ENCODE assay signal across 28 cellular contexts in genomic region chr18:79600141-79600540, GRCh38.
A peak's percentile ranks its signal among the peaks of the same experiment; 100 is the strongest.
DNase-seq lines count a peak whose midpoint lies in the region; ATAC-seq, FAIRE-seq and TF ChIP-seq lines count a peak whose summit lies in the region.
"Had no signal": no experiment of that assay in that cellular context is flagged by ENCODE, and none has a peak within 500 bp of the region (broad histone marks: within the 10 kb centered on the region; RNA-seq: fewer than 3 reads in every experiment).

No MANE protein-coding gene starts in this region.

- H3K4me3 ChIP-seq in K562 = no peak overlapping the region
- no peak overlapping the region for H3K4me3 ChIP-seq in lower lobe of right lung
- no peak overlapping the region for H3K4me3 ChIP-seq in smooth muscle cell
- H3K4me3 ChIP-seq in HAP-1 = no peak overlapping the region
- H3K4me3 ChIP-seq: GM23248, lung, neural progenitor cell had no signal

- H3F3A ChIP-seq in smooth muscle cell (ENCODE audit: low read depth) = no peaks in the 10 kb centered on the region

- H3K79me2 ChIP-seq in K562 (ENCODE audit: control insufficient read depth, insufficient read depth, low read length) = no peaks in the 10 kb centered on the region
- H3K79me2 ChIP-seq in smooth muscle cell (ENCODE audit: low read depth) = no peaks in the 10 kb centered on the region

- H3K27me3 ChIP-seq in K562 (ENCODE audit: control insufficient read depth in 2 of 2, insufficient read depth in 2 of 2, low read length in 2 of 2) (peaks cover 13 to 29% of the 10 kb centered on the region in 2 experiments), lower lobe of right lung (ENCODE audit: low read depth) (peaks cover 18% of the 10 kb centered on the region), smooth muscle cell (ENCODE audit: low read depth) (no peaks in the 10 kb centered on the region), HAP-1 (ENCODE audit: low read depth) (peaks cover 3% of the 10 kb centered on the region; the same call in 1 of the 2 replicates)
- H3K27me3 ChIP-seq: neural progenitor cell had no signal

- no peaks in the 10 kb centered on the region for H3K9me3 ChIP-seq in K562 (replicated peaks; ENCODE audit: control insufficient read depth, insufficient read depth, low read depth, low read length)
- no peaks in the 10 kb centered on the region for H3K9me3 ChIP-seq in lower lobe of right lung
- H3K9me3 ChIP-seq in smooth muscle cell (replicated peaks; ENCODE audit: low read depth) = no peaks in the 10 kb centered on the region
- H3K9me3 ChIP-seq in HAP-1 = no peaks in the 10 kb centered on the region

- no peak for FAIRE-seq in K562 (lab: Jason Lieb, UNC)
- FAIRE-seq: colon had no signal

- no peak for ATAC-seq in K562
- no peak for ATAC-seq in lower lobe of right lung
- ATAC-seq: activated CD4-positive, alpha-beta T cell treated with anti-CD3 and anti-CD28 coated beads for 36 hours; activated CD8-positive, alpha-beta T cell treated with anti-CD3 and anti-CD28 coated beads, Interleukin-2, amount 10 ng/mL, durations not matched to agents 7 days and 5 days; activated naive CD4-positive, alpha-beta T cell treated with anti-CD3 and anti-CD28 coated beads, Interleukin-2, amount 50 U/mL, for 72 hours; right cardiac atrium had no signal

- H3K4me1 ChIP-seq in K562 (replicated peaks in 1 of 2; ENCODE audit: control insufficient read depth in 2 of 2, insufficient read depth in 2 of 2, low read length in 2 of 2) (peaks cover 7 to 55% of the 10 kb centered on the region in 2 experiments; a peak in 4 of 5 replicates), lower lobe of right lung (no peaks in the 10 kb centered on the region), smooth muscle cell (ENCODE audit: low read depth) (peaks cover 14% of the 10 kb centered on the region), HAP-1 (no peaks in the 10 kb centered on the region)

- POLR2A ChIA-PET in K562 (lab: Yijun Ruan, JAX) = no interaction called here

- in situ Hi-C loops in K562 (cut with MboI) = no loop called here
- in situ Hi-C loops in HAP-1 (cut with MboI; ENCODE audit: low sequenced_read_pairs) = no loop called here

- no peak for TF ChIP-seq POLR2A in K562 (conservative IDR thresholded peaks at IDR 0.05)

- DNase-seq in activated effector memory CD4-positive, alpha-beta T cell treated with anti-CD3 and anti-CD28 coated beads, Interleukin-2, amount 50 U/mL, for 16 hours = peak; percentile 46
- DNase-seq in activated effector memory CD4-positive, alpha-beta T cell treated with Interleukin-2 at 50 U/mL for 16 hours = no peak
- no peak for DNase-seq in K562 (ENCODE audit: extremely low read depth in 1 of 4, low spot score in 3 of 4)
- DNase-seq in lower lobe of right lung = peak; percentile 37
- DNase-seq in smooth muscle cell (lab: John Stamatoyannopoulos, UW; ENCODE audit: unreplicated experiment) = no peak
- DNase-seq in HAP-1 (ENCODE audit: low spot score in 2 of 2) = no peak
- DNase-seq in DMS 273 (lab: John Stamatoyannopoulos, UW; ENCODE audit: unreplicated experiment) = no peak
- no peak for DNase-seq in activated CD4-positive, alpha-beta T cell treated with anti-CD3 and anti-CD28 coated beads, Interleukin-2, amount 50 U/mL, for 1 hour
- DNase-seq: activated CD4-positive, alpha-beta T cell treated with anti-CD3 and anti-CD28 coated beads for 36 hours; activated CD8-positive, alpha-beta T cell treated with anti-CD3 and anti-CD28 coated beads, Interleukin-2, amount 10 ng/mL, durations not matched to agents 7 days and 5 days; CD4-positive, CD25-positive, alpha-beta regulatory T cell; DND-41; effector CD4-positive, alpha-beta T cell; MV-4-11; NCI-H146; NCI-H345; NCI-H69; SHP77 treated with DMSO at 0.1 percent for 48 hours; stimulated activated CD4-positive, alpha-beta T cell treated with anti-CD3 and anti-CD28 coated beads, Interleukin-4, amount 100 ng/mL, for 1 hour; trophoblast cell had no signal

- H3K9ac ChIP-seq in K562 (ENCODE audit: insufficient read depth in 1 of 2, low read depth in 2 of 2, low read length in 2 of 2) (no peak overlapping the region), smooth muscle cell (ENCODE audit: low read depth) (peak overlapping the region; percentile 58)
- H3K9ac ChIP-seq: GM23248, neural progenitor cell had no signal

- no TSS peak for BruUV-seq in K562 (replicated peaks; lab: Mats Ljungman, UMichigan)

- no peaks in the 10 kb centered on the region for H4K20me1 ChIP-seq in K562 (replicated peaks; ENCODE audit: control insufficient read depth, insufficient read depth, low read length)
- H4K20me1 ChIP-seq in smooth muscle cell (ENCODE audit: low read depth) = no peaks in the 10 kb centered on the region

- H3K36me3 ChIP-seq in K562 (ENCODE audit: control insufficient read depth, insufficient read depth, low read length) (no peaks in the 10 kb centered on the region), lower lobe of right lung (no peaks in the 10 kb centered on the region), smooth muscle cell (ENCODE audit: low read depth) (no peaks in the 10 kb centered on the region), HAP-1 (replicated peaks) (no peaks in the 10 kb centered on the region)
- H3K36me3 ChIP-seq: neural progenitor cell had no signal

- WGBS in K562 (ENCODE audit: insufficient coverage, low coverage, missing lambda C conversion rate) = 17% methylated on average over 1 of the region's 6 CpGs
- WGBS in smooth muscle cell (ENCODE audit: low lambda C conversion rate) = 87% methylated on average over 6 of the region's 6 CpGs

- no peak overlapping the region for H3K4me2 ChIP-seq in K562 (ENCODE audit: insufficient read depth, low read length)
- H3K4me2 ChIP-seq in smooth muscle cell = no peak overlapping the region
- H3K4me2 ChIP-seq: neural progenitor cell had no signal

- CTCF ChIA-PET in K562 (lab: Yijun Ruan, JAX; ENCODE audit: low intra/inter-chr PET ratio) = no interaction called here

- no peaks in the 10 kb centered on the region for H3K9me1 ChIP-seq in K562 (ENCODE audit: control insufficient read depth, insufficient read depth, low read length)

- H3K27ac ChIP-seq in K562 (ENCODE audit: extremely low read depth, low read depth, low read length) (no peak overlapping the region), lower lobe of right lung (no peak overlapping the region), smooth muscle cell (ENCODE audit: low read depth) (peak overlapping the region; percentile 70)
- H3K27ac ChIP-seq: 22Rv1, epithelial cell of prostate, GM23248, neural progenitor cell had no signal

- TF ChIP-seq CTCF in K562 (IDR thresholded peaks at IDR 0.05 in 2 of 3, conservative IDR thresholded peaks at IDR 0.05 in 1 of 3; ENCODE audit: insufficient read depth in 2 of 3, low read depth in 1 of 3, low read length in 3 of 3) (no peak), lower lobe of right lung (IDR thresholded peaks at IDR 0.05) (no peak), smooth muscle cell (IDR thresholded peaks at IDR 0.05; ENCODE audit: borderline replicate concordance, insufficient read depth, poor library complexity, severe bottlenecking) (no peak)

- TF ChIP-seq RAD21 in K562 (CRISPR knock-in tag; conservative IDR thresholded peaks at IDR 0.05 in 1 of 2, IDR thresholded peaks at IDR 0.05 in 1 of 2) = no peak

- intact Hi-C loops in K562 (cut with micrococcal nuclease) (no loop called here), lower lobe of right lung (cut with DNase I) (no loop called here)

- H2AFZ ChIP-seq in K562 (ENCODE audit: low read depth, low read length) (no peak overlapping the region), smooth muscle cell (ENCODE audit: low read depth) (no peak overlapping the region)
- H2AFZ ChIP-seq: GM23248, neural progenitor cell had no signal

- TF ChIP-seq EP300 in K562 (IDR thresholded peaks at IDR 0.05; ENCODE audit: low read length) = no peak

TF ChIP-seq in K562, 482 proteins besides CTCF, POLR2A, EP300 and RAD21:
- TF ChIP-seq, protein P1, sequence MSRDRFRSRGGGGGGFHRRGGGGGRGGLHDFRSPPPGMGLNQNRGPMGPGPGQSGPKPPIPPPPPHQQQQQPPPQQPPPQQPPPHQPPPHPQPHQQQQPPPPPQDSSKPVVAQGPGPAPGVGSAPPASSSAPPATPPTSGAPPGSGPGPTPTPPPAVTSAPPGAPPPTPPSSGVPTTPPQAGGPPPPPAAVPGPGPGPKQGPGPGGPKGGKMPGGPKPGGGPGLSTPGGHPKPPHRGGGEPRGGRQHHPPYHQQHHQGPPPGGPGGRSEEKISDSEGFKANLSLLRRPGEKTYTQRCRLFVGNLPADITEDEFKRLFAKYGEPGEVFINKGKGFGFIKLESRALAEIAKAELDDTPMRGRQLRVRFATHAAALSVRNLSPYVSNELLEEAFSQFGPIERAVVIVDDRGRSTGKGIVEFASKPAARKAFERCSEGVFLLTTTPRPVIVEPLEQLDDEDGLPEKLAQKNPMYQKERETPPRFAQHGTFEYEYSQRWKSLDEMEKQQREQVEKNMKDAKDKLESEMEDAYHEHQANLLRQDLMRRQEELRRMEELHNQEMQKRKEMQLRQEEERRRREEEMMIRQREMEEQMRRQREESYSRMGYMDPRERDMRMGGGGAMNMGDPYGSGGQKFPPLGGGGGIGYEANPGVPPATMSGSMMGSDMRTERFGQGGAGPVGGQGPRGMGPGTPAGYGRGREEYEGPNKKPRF (IDR thresholded peaks at IDR 0.05; ENCODE audit: low read depth, low read length) = no peak
- TF ChIP-seq NFIC (IDR thresholded peaks at IDR 0.05) = peak; percentile 16; the same call in 1 of the 2 replicates

Comparison
In these comparisons a context has a peak if more than half of its experiments do, and no peak if none do; other contexts are left out.
1. DNase-seq: peak in activated effector memory CD4-positive, alpha-beta T cell treated with anti-CD3 and anti-CD28 coated beads, Interleukin-2, amount 50 U/mL, for 16 hours (single experiment) and lower lobe of right lung (single experiment); none in activated effector memory CD4-positive, alpha-beta T cell treated with Interleukin-2 at 50 U/mL for 16 hours (single experiment), K562 (0 of 4), smooth muscle cell (single experiment), HAP-1 (0 of 2), DMS 273 (single experiment) and activated CD4-positive, alpha-beta T cell treated with anti-CD3 and anti-CD28 coated beads, Interleukin-2, amount 50 U/mL, for 1 hour (single experiment).